Comparison of ENCODE assay signal across 13 cellular contexts in genomic region chr10:93762979-93763391, GRCh38. TPM values are rescaled to one million over a fixed set of nuclear protein-coding genes. Genes with fewer than 3 reads are reported as not detected.
DNase-seq lines count a peak whose midpoint lies in the region; ATAC-seq and TF ChIP-seq lines count a peak whose summit lies in the region.
"Had no signal": no experiment of that assay in that cellular context is flagged by ENCODE, and none has a peak within 500 bp of the region (broad histone marks: within the 10 kb centered on the region; RNA-seq: fewer than 3 reads in every experiment).

No MANE protein-coding gene starts in this region.

- peaks cover 9% of the 10 kb centered on the region for H3K4me1 Mint-ChIP-seq in activated T-cell treated with anti-CD3 and anti-CD28 coated beads, Interleukin-2, amount 50 U/mL, for 72 hours (ENCODE audit: low read depth)
- H3K4me1 Mint-ChIP-seq in T-helper 17 cell, result peaks cover 7% of the 10 kb centered on the region

- ATAC-seq in GM19455 (IDR thresholded peaks at IDR 0.05; ENCODE audit: unreplicated experiment) (peak; percentile 79), HG03565 (IDR thresholded peaks at IDR 0.05; ENCODE audit: unreplicated experiment) (peak; percentile 70), GM18873 (IDR thresholded peaks at IDR 0.05; ENCODE audit: low FRiP score, unreplicated experiment) (no peak), T-helper 17 cell (no peak)
- no peak for ATAC-seq in activated T-cell treated with anti-CD3 and anti-CD28 coated beads, Interleukin-2, amount 50 U/mL, for 72 hours (replicated peaks in 1 of 2)
- ATAC-seq: left lung, Right ventricle myocardium inferior had no signal

- peaks cover 48% of the 10 kb centered on the region for H3K27me3 Mint-ChIP-seq in activated T-cell treated with anti-CD3 and anti-CD28 coated beads, Interleukin-2, amount 50 U/mL, for 72 hours (ENCODE audit: low read depth)
- peaks cover 67% of the 10 kb centered on the region for H3K27me3 Mint-ChIP-seq in T-helper 17 cell

- no peak overlapping the region for H3K4me3 ChIP-seq in epithelial cell of esophagus (ENCODE audit: low read length)
- H3K4me3 ChIP-seq: left lung had no signal

- no peaks in the 10 kb centered on the region for H3K9me3 ChIP-seq in T-helper 17 cell (ENCODE audit: control insufficient read depth, low read length, poor library complexity, severe bottlenecking)
- H3K9me3 ChIP-seq: left lung had no signal

- H3K36me3 Mint-ChIP-seq in activated T-cell treated with anti-CD3 and anti-CD28 coated beads, Interleukin-2, amount 50 U/mL, for 72 hours (ENCODE audit: insufficient read depth in 2 of 2), result no peaks in the 10 kb centered on the region
- peaks cover 5% of the 10 kb centered on the region for H3K36me3 Mint-ChIP-seq in T-helper 17 cell (ENCODE audit: low read depth)

- H3K27ac ChIP-seq in C4-2B, result 0 out of 2 replicates have a peak overlapping the region, but pooled peaks have one; percentile 30
- H3K27ac ChIP-seq: left lung had no signal

- TF ChIP-seq CTCF in C4-2B (conservative IDR thresholded peaks at IDR 0.05), result no peak
- TF ChIP-seq CTCF in epithelial cell of esophagus (IDR thresholded peaks at IDR 0.05; ENCODE audit: insufficient read depth, low read depth, low read length, missing control alignments), result no peak

- DNase-seq in epithelial cell of esophagus (ENCODE audit: low read depth), result peak; percentile 50
- DNase-seq in activated T-cell treated with anti-CD3 and anti-CD28 coated beads, Interleukin-2, amount 50 U/mL, for 72 hours, result no peak
- no peak for DNase-seq in stimulated activated CD4-positive, alpha-beta T cell treated with anti-CD3 and anti-CD28 coated beads, Interleukin-12 subunit alpha, Interleukin-12 subunit beta, amount 100 ng/mL, for 4 hours
- no peak for DNase-seq in T-helper 17 cell
- DNase-seq: activated CD4-positive, CD25-positive, alpha-beta regulatory T cell; activated T-cell treated with anti-CD3 and anti-CD28 coated beads for 4 hours; left lung; NCI-H2171 had no signal

- H3K9me3 Mint-ChIP-seq in activated T-cell treated with anti-CD3 and anti-CD28 coated beads, Interleukin-2, amount 50 U/mL, for 72 hours, result no peaks in the 10 kb centered on the region

- H3K27ac Mint-ChIP-seq in activated T-cell treated with anti-CD3 and anti-CD28 coated beads, Interleukin-2, amount 50 U/mL, for 72 hours, result no peak overlapping the region
- no peak overlapping the region for H3K27ac Mint-ChIP-seq in T-helper 17 cell

- H3K4me3 Mint-ChIP-seq in activated T-cell treated with anti-CD3 and anti-CD28 coated beads, Interleukin-2, amount 50 U/mL, for 72 hours, result no peak overlapping the region
- no peak overlapping the region for H3K4me3 Mint-ChIP-seq in T-helper 17 cell

RNA-seq across cellular contexts. Expression of gene LGI1, which starts 5.2 kb away (rescaled TPM):
- total RNA-seq in activated T-cell treated with anti-CD3 and anti-CD28 coated beads, Interleukin-2, amount 50 U/mL, for 72 hours, result not detected
- not detected for total RNA-seq in T-helper 17 cell
- total RNA-seq: left lung, Right ventricle myocardium inferior had no signal

Comparison
In these comparisons a context has a peak if more than half of its experiments do, and no peak if none do; other contexts are left out.
1. ATAC-seq: peak in GM19455 (single experiment) and HG03565 (single experiment); none in GM18873 (single experiment), activated T-cell treated with anti-CD3 and anti-CD28 coated beads, Interleukin-2, amount 50 U/mL, for 72 hours (0 of 2) and T-helper 17 cell (single experiment).